In the genomic region with DNA sequence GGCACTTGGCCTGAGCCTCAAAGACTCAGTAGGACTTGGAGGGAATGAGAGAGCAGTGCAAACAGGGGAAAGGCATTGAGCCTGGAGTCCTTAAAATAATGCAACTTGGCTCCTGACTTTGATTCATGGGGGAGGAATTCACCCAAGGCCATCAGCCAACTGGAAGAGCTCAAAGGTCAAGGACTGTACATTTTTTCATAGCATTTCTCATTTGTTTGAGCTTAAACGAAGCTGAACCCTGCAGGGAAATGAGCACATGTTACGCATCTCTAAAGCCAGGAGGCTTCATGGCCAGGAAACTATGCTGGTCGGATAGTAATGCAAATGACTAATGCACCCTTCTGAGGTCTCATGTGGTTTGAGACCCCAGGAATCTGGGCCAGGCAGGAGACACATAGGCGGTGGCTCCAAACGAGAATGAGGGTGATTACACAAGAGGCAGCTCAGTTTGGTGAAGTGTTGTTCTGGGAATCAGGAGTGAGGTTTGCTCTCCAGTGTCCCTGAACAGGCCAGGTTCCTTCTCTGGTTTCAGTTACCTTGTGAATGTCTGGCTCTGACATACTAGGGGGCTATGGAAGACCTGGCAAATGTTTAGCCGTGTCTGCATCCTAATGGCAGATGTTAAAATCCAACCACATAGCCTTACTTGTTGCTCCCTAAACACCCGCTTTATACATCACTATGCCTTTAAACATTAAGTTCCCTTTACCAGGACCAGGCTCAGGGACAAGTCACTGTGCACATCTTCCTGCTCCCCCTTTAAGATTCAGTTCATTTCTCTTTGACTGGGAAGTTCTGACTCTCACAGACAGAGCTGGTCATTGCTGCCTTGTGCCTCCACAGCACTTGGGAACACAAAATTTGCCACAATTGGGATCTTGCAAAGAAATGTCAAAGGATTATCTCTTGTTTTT, we compare ENCODE assay signal across 9 cellular contexts.
A peak's percentile ranks its signal among the peaks of the same experiment; 100 is the strongest.
DNase-seq lines count a peak whose midpoint lies in the region; ATAC-seq and TF ChIP-seq lines count a peak whose summit lies in the region.
"Had no signal": no experiment of that assay in that cellular context is flagged by ENCODE, and none has a peak within 500 bp of the region (broad histone marks: within the 10 kb centered on the region; RNA-seq: fewer than 3 reads in every experiment).

No MANE protein-coding gene starts in this region.

- no peaks in the 10 kb centered on the region for H3K27me3 ChIP-seq in MM.1S (replicated peaks; ENCODE audit: insufficient read depth, low read length)

- H3K27ac ChIP-seq in MM.1S (ENCODE audit: low read length): no peak overlapping the region

- POLR2A ChIA-PET in HEK293T (lab: Yijun Ruan, JAX): no interaction called here
- POLR2A ChIA-PET in naive thymus-derived CD8-positive, alpha-beta T cell (lab: Charles Lee): no interaction called here

- peaks cover 3 to 49% (median 6%) of the 10 kb centered on the region in 5 donors for H3K27me3 Mint-ChIP-seq in naive thymus-derived CD8-positive, alpha-beta T cell

- peaks cover 0 to 4% (median 0%) of the 10 kb centered on the region in 9 donors for H3K9me3 Mint-ChIP-seq in naive thymus-derived CD8-positive, alpha-beta T cell

- no peak overlapping the region for H3K9ac ChIP-seq in MM.1S (ENCODE audit: low read length)

- H2AFZ ChIP-seq in MM.1S (ENCODE audit: low read length): no peak overlapping the region

- no peak overlapping the region for H3K4me3 Mint-ChIP-seq in naive thymus-derived CD8-positive, alpha-beta T cell

- H3K4me1 Mint-ChIP-seq in naive thymus-derived CD8-positive, alpha-beta T cell: peaks cover 0 to 1% (median 0%) of the 10 kb centered on the region in 4 donors

- intact Hi-C loops in posterior vena cava (cut with DNase I): loop anchor here in 1 of 2 donors (10.0 kb wide), 1 partner anchor 46 kb away; no protein-coding TSS in a partner anchor

- H3K27ac Mint-ChIP-seq in naive thymus-derived CD8-positive, alpha-beta T cell: no peak overlapping the region

- H3K36me3 Mint-ChIP-seq in naive thymus-derived CD8-positive, alpha-beta T cell: no peaks in the 10 kb centered on the region

- DNase-seq in DMS53 treated with DMSO at 0.1 percent for 48 hours (lab: John Stamatoyannopoulos, UW; ENCODE audit: unreplicated experiment) (peak; percentile 89), RPMI7951 (ENCODE audit: low read depth) (peak; percentile 100), foreskin fibroblast (peak; percentile 99), posterior vena cava (ENCODE audit: low spot score) (peak; percentile 87), HEK293T (ENCODE audit: extremely low spot score) (no peak), hippocampal formation (lab: John Stamatoyannopoulos, UW) (no peak), MM.1S (no peak)
- DNase-seq in naive thymus-derived CD8-positive, alpha-beta T cell: no peak
- DNase-seq: stimulated activated naive CD4-positive, alpha-beta T cell treated with Interleukin-2 at 50 U/mL for 16 hours had no signal

- no peaks in the 10 kb centered on the region for H4K20me1 ChIP-seq in MM.1S (ENCODE audit: insufficient read depth, low read length)

- ATAC-seq in naive thymus-derived CD8-positive, alpha-beta T cell: no peak

- H3K4me3 ChIP-seq in foreskin fibroblast (ENCODE audit: low read depth in 1 of 2, low read length in 2 of 2) (no peak overlapping the region), MM.1S (ENCODE audit: low read length) (no peak overlapping the region)

- H3F3A ChIP-seq in MM.1S (ENCODE audit: insufficient read depth, low read length): no peaks in the 10 kb centered on the region

- H3K79me2 ChIP-seq in MM.1S (ENCODE audit: low read length): no peaks in the 10 kb centered on the region

- H3K9me2 ChIP-seq in MM.1S (replicated peaks; ENCODE audit: insufficient read depth, low read length): no peaks in the 10 kb centered on the region

- H3K9me3 ChIP-seq in MM.1S (replicated peaks; ENCODE audit: insufficient read depth, low read length): no peaks in the 10 kb centered on the region

- H3K4me2 ChIP-seq in MM.1S (ENCODE audit: low read depth, low read length): no peak overlapping the region

- no peaks in the 10 kb centered on the region for H3K4me1 ChIP-seq in MM.1S (ENCODE audit: low read length)

- no peaks in the 10 kb centered on the region for H3K36me3 ChIP-seq in MM.1S (replicated peaks; ENCODE audit: insufficient read depth, low read length)

- CTCF ChIA-PET in HEK293T (lab: Yijun Ruan, JAX): no interaction called here

- TF ChIP-seq CTCF in foreskin fibroblast (IDR thresholded peaks at IDR 0.05; ENCODE audit: low read depth, low read length) (no peak), MM.1S (IDR thresholded peaks at IDR 0.05; ENCODE audit: low read length) (no peak)

TF ChIP-seq in HEK293T, 16 proteins besides CTCF, POLR2A, EP300 and RAD21:
- TF ChIP-seq FOXK2 (IDR thresholded peaks at IDR 0.05) (no peak), ZNF384 (IDR thresholded peaks at IDR 0.05) (no peak), CTBP1 (IDR thresholded peaks at IDR 0.05; ENCODE audit: borderline replicate concordance) (no peak), ARNT (IDR thresholded peaks at IDR 0.05) (no peak), TARDBP (IDR thresholded peaks at IDR 0.05) (no peak), FOXM1 (IDR thresholded peaks at IDR 0.05; ENCODE audit: borderline replicate concordance) (no peak), SUZ12 (IDR thresholded peaks at IDR 0.05) (no peak), BHLHE40 (IDR thresholded peaks at IDR 0.05; ENCODE audit: borderline replicate concordance) (no peak), SP1 (IDR thresholded peaks at IDR 0.05) (no peak), L3MBTL2 (conservative IDR thresholded peaks at IDR 0.05) (no peak)
TF ChIP-seq in HEK293T: peak in this region for 0.

Comparison
In these comparisons a context has a peak if more than half of its experiments do, and no peak if none do; other contexts are left out.
1. DNase-seq: peak in DMS53 treated with DMSO at 0.1 percent for 48 hours (single experiment), RPMI7951 (single experiment), foreskin fibroblast (2 of 2) and posterior vena cava (single experiment); none in HEK293T (single experiment), hippocampal formation (0 of 2), naive thymus-derived CD8-positive, alpha-beta T cell (0 of 10) and MM.1S (single experiment).